Comparison of ENCODE assay signal across 19 cellular contexts in the genomic region with DNA sequence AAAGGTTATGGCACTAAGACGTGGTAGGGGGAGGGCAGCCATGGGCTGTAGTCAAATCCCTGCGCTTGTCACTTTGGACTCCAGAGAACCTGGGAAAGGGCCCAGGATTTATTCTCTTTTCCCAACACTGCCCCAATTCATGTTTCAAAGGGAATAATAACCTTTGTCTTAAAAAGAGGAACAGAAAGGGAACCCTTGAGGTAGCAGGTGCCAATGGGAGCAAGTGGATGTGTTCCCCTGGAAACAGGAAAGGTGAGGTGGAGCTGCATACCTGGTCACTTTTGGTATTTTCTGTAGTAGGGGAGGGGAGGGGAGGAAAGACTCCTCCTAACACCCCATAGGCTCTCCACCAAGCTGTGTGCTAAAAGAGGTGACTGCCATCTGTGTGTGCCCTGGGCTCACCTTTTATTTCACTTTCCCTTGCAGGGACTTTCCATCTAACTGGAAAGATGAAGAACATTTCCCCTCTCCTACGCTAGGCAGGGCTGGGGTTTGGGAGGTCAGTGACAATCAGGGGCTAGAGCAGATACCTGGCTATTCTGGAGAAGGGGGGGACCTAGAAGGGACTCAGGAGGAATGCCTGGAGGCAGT. TPM values are rescaled to one million over a fixed set of nuclear protein-coding genes. Genes with fewer than 3 reads are reported as not detected.
A peak's percentile ranks its signal among the peaks of the same experiment; 100 is the strongest.
DNase-seq lines count a peak whose midpoint lies in the region; ATAC-seq, FAIRE-seq and TF ChIP-seq lines count a peak whose summit lies in the region.
"Had no signal": no experiment of that assay in that cellular context is flagged by ENCODE, and none has a peak within 500 bp of the region (broad histone marks: within the 10 kb centered on the region; RNA-seq: fewer than 3 reads in every experiment).

No MANE protein-coding gene starts in this region.

- peak overlapping the region; percentile 65 to 73 for H3K27ac Mint-ChIP-seq in activated naive CD4-positive, alpha-beta T cell treated with anti-CD3 and anti-CD28 coated beads, Interleukin-2, amount 50 U/mL, for 72 hours
- H3K27ac Mint-ChIP-seq in activated naive CD4-positive, alpha-beta T cell treated with anti-CD3 and anti-CD28 coated beads, Interleukin-2, amount 10 ng/mL, durations not matched to agents 7 days and 5 days, result no peak overlapping the region
- H3K27ac Mint-ChIP-seq in memory B cell, result peak overlapping the region; percentile 18
- H3K27ac Mint-ChIP-seq in activated CD4-positive, alpha-beta memory T cell treated with anti-CD3 and anti-CD28 coated beads for 36 hours, result no peak overlapping the region
- H3K27ac Mint-ChIP-seq: CD14-positive monocyte, HFFc6 had no signal

- H3K4me1 ChIP-seq in kidney (ENCODE audit: control insufficient read depth in 1 of 2, insufficient read depth in 1 of 2, low read depth in 1 of 2, low read length in 2 of 2), result no peaks in the 10 kb centered on the region
- H3K4me1 ChIP-seq: A549 had no signal

- no peak for FAIRE-seq in kidney (lab: Jason Lieb, UNC)
- FAIRE-seq: A549 had no signal

- CTCF ChIA-PET in activated naive CD4-positive, alpha-beta T cell treated with anti-CD3 and anti-CD28 coated beads, Interleukin-2, amount 10 ng/mL, durations not matched to agents 7 days and 5 days (lab: Charles Lee), result no interaction called here
- CTCF ChIA-PET in activated CD4-positive, alpha-beta memory T cell treated with anti-CD3 and anti-CD28 coated beads for 36 hours (lab: Charles Lee), result no interaction called here

- H3K36me3 ChIP-seq in kidney (ENCODE audit: control insufficient read depth in 1 of 2, insufficient read depth in 2 of 2, low read length in 2 of 2), result peaks cover 12 to 25% of the 10 kb centered on the region in 2 donors

- H3K4me3 Mint-ChIP-seq in activated naive CD4-positive, alpha-beta T cell treated with anti-CD3 and anti-CD28 coated beads, Interleukin-2, amount 10 ng/mL, durations not matched to agents 7 days and 5 days, result no peak overlapping the region
- no peak overlapping the region for H3K4me3 Mint-ChIP-seq in memory B cell
- H3K4me3 Mint-ChIP-seq in activated CD4-positive, alpha-beta memory T cell treated with anti-CD3 and anti-CD28 coated beads for 36 hours, result no peak overlapping the region
- H3K4me3 Mint-ChIP-seq: CD14-positive monocyte, HFFc6 had no signal

- no peak overlapping the region for H3K27ac ChIP-seq in kidney (ENCODE audit: low read depth in 2 of 2, low read length in 2 of 2)
- H3K27ac ChIP-seq: A549, HL-60, PC-9 had no signal

- no peak for TF ChIP-seq CTCF in kidney (IDR thresholded peaks at IDR 0.05; ENCODE audit: borderline replicate concordance, extremely low read depth, insufficient read depth)

- H3K36me3 Mint-ChIP-seq in activated naive CD4-positive, alpha-beta T cell treated with anti-CD3 and anti-CD28 coated beads, Interleukin-2, amount 50 U/mL, for 72 hours, result no peaks in the 10 kb centered on the region
- peaks cover 37% of the 10 kb centered on the region for H3K36me3 Mint-ChIP-seq in activated naive CD4-positive, alpha-beta T cell treated with anti-CD3 and anti-CD28 coated beads, Interleukin-2, amount 10 ng/mL, durations not matched to agents 7 days and 5 days
- H3K36me3 Mint-ChIP-seq in memory B cell, result peaks cover 6% of the 10 kb centered on the region
- peaks cover 8% of the 10 kb centered on the region for H3K36me3 Mint-ChIP-seq in activated CD4-positive, alpha-beta memory T cell treated with anti-CD3 and anti-CD28 coated beads for 36 hours

- POLR2A ChIA-PET in activated CD4-positive, alpha-beta memory T cell treated with anti-CD3 and anti-CD28 coated beads for 36 hours (lab: Charles Lee), result no interaction called here

- no peaks in the 10 kb centered on the region for H3K27me3 Mint-ChIP-seq in activated naive CD4-positive, alpha-beta T cell treated with anti-CD3 and anti-CD28 coated beads, Interleukin-2, amount 10 ng/mL, durations not matched to agents 7 days and 5 days
- no peaks in the 10 kb centered on the region for H3K27me3 Mint-ChIP-seq in memory B cell
- no peaks in the 10 kb centered on the region for H3K27me3 Mint-ChIP-seq in activated CD4-positive, alpha-beta memory T cell treated with anti-CD3 and anti-CD28 coated beads for 36 hours

- H3K9me3 Mint-ChIP-seq in activated naive CD4-positive, alpha-beta T cell treated with anti-CD3 and anti-CD28 coated beads, Interleukin-2, amount 50 U/mL, for 72 hours, result no peaks in the 10 kb centered on the region
- no peaks in the 10 kb centered on the region for H3K9me3 Mint-ChIP-seq in activated naive CD4-positive, alpha-beta T cell treated with anti-CD3 and anti-CD28 coated beads, Interleukin-2, amount 10 ng/mL, durations not matched to agents 7 days and 5 days
- H3K9me3 Mint-ChIP-seq in memory B cell, result no peaks in the 10 kb centered on the region
- H3K9me3 Mint-ChIP-seq in activated CD4-positive, alpha-beta memory T cell treated with anti-CD3 and anti-CD28 coated beads for 36 hours, result no peaks in the 10 kb centered on the region
- H3K9me3 Mint-ChIP-seq: HFFc6 had no signal

- H3K4me3 ChIP-seq in kidney (ENCODE audit: low read length in 2 of 2), result no peak overlapping the region
- H3K4me3 ChIP-seq: A549, PC-9 had no signal

- H3K4me1 Mint-ChIP-seq in activated naive CD4-positive, alpha-beta T cell treated with anti-CD3 and anti-CD28 coated beads, Interleukin-2, amount 10 ng/mL, durations not matched to agents 7 days and 5 days, result peaks cover 28% of the 10 kb centered on the region
- H3K4me1 Mint-ChIP-seq in memory B cell, result peaks cover 3% of the 10 kb centered on the region
- peaks cover 22% of the 10 kb centered on the region for H3K4me1 Mint-ChIP-seq in activated CD4-positive, alpha-beta memory T cell treated with anti-CD3 and anti-CD28 coated beads for 36 hours (ENCODE audit: low read depth)

- ATAC-seq in activated naive CD4-positive, alpha-beta T cell treated with anti-CD3 and anti-CD28 coated beads, Interleukin-2, amount 50 U/mL, for 72 hours, result no peak
- ATAC-seq in memory B cell (ENCODE audit: low read depth), result no peak
- ATAC-seq: A549 had no signal

- H3K9me3 ChIP-seq in kidney (ENCODE audit: control insufficient read depth in 1 of 2, low read length in 2 of 2), result no peaks in the 10 kb centered on the region
- H3K9me3 ChIP-seq: A549 had no signal

- intact Hi-C loops in kidney (cut with DNase I), result no loop called here
- intact Hi-C loops in activated CD4-positive, alpha-beta memory T cell treated with anti-CD3 and anti-CD28 coated beads for 36 hours (cut with micrococcal nuclease), result no loop called here

- no peak for DNase-seq in activated naive CD4-positive, alpha-beta T cell treated with anti-CD3 and anti-CD28 coated beads, Interleukin-2, amount 50 U/mL, for 72 hours (ENCODE audit: low spot score in 2 of 2)
- no peak for DNase-seq in activated naive CD4-positive, alpha-beta T cell treated with anti-CD3 and anti-CD28 coated beads, Interleukin-2, amount 10 ng/mL, durations not matched to agents 7 days and 5 days
- peak; percentile 6 for DNase-seq in RPMI8226
- DNase-seq in memory B cell (ENCODE audit: low spot score in 2 of 2), result no peak
- no peak for DNase-seq in kidney
- DNase-seq in activated CD4-positive, alpha-beta memory T cell treated with anti-CD3 and anti-CD28 coated beads for 36 hours, result no peak
- no peak for DNase-seq in stimulated activated CD4-positive, alpha-beta T cell treated with anti-CD3 and anti-CD28 coated beads, Interleukin-1b, Interleukin-23, amount 100 ng/mL, for 48 hours
- DNase-seq: Calu3; HFFc6; NCI-H146; NCI-H2081 treated with DMSO at 0.1 percent for 48 hours; NCI-H226; NCI-H526; NK-92 treated with Interleukin-12 subunit alpha and Interleukin-12 subunit beta, amount 100 ng/mL, for 24 hours; Right ventricle myocardium superior had no signal

- H3K9ac ChIP-seq in kidney (ENCODE audit: low read length in 2 of 2), result no peak overlapping the region

RNA-seq across cellular contexts. Expression of a gene that starts 6.1 kb away (rescaled TPM):
- 1 to 10 TPM; 1.6 to 6.7 TPM for total RNA-seq in activated naive CD4-positive, alpha-beta T cell treated with anti-CD3 and anti-CD28 coated beads, Interleukin-2, amount 50 U/mL, for 72 hours
- 14.3 TPM for total RNA-seq in kidney
- polyA plus RNA-seq in kidney (ENCODE audit: insufficient read depth, low read depth, low replicate concordance), result 11.9 TPM
- total RNA-seq in activated CD4-positive, alpha-beta memory T cell treated with anti-CD3 and anti-CD28 coated beads for 36 hours, result 1 to 10 TPM; 8.2 to 8.7 TPM

RNA-seq across cellular contexts. Expression of a gene that starts 23.9 kb away (rescaled TPM):
- 10 to 100 TPM; 14.6 to 15.1 TPM for total RNA-seq in activated naive CD4-positive, alpha-beta T cell treated with anti-CD3 and anti-CD28 coated beads, Interleukin-2, amount 50 U/mL, for 72 hours
- total RNA-seq in kidney, result 28.4 TPM
- 13.3 TPM for polyA plus RNA-seq in kidney (ENCODE audit: insufficient read depth, low read depth, low replicate concordance)
- 10 to 100 TPM; 18.8 to 19.5 TPM for total RNA-seq in activated CD4-positive, alpha-beta memory T cell treated with anti-CD3 and anti-CD28 coated beads for 36 hours

RNA-seq across cellular contexts. Expression of a gene that starts 59.1 kb away (rescaled TPM):
- total RNA-seq in activated naive CD4-positive, alpha-beta T cell treated with anti-CD3 and anti-CD28 coated beads, Interleukin-2, amount 50 U/mL, for 72 hours, result 10 to 100 TPM; 45.2 to 66.9 TPM
- total RNA-seq in kidney, result 76.9 TPM
- polyA plus RNA-seq in kidney (ENCODE audit: insufficient read depth, low read depth, low replicate concordance), result 83.0 TPM
- total RNA-seq in activated CD4-positive, alpha-beta memory T cell treated with anti-CD3 and anti-CD28 coated beads for 36 hours, result 10 to 100 TPM; 37.3 to 38.7 TPM

Comparison
In these comparisons a context has a peak if more than half of its experiments do, and no peak if none do; other contexts are left out.
1. H3K27ac Mint-ChIP-seq: peak in activated naive CD4-positive, alpha-beta T cell treated with anti-CD3 and anti-CD28 coated beads, Interleukin-2, amount 50 U/mL, for 72 hours (2 of 2) and memory B cell (single experiment); none in activated naive CD4-positive, alpha-beta T cell treated with anti-CD3 and anti-CD28 coated beads, Interleukin-2, amount 10 ng/mL, durations not matched to agents 7 days and 5 days (single experiment) and activated CD4-positive, alpha-beta memory T cell treated with anti-CD3 and anti-CD28 coated beads for 36 hours (single experiment).